20 cellular contexts compared by ENCODE assay signal in the genomic region with DNA sequence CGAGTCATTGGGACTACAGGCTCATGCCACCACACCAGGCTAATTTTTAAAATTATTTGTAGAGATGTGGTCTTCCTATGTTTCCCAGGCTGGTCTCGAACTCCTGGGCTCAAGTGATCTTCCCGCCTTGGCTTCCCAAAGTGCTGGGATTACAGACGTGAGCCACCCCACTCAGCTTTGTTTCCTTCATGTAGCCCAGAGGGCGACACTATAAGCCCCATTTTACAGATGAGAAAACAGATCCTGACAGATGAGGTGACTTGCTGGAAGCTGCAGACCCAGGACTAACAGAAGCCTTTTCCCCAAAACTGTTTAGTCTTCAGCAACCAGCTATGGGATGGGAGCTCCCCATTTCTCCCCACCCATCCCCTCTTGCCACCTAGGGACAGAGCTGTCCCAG. TPM values are rescaled to one million over a fixed set of nuclear protein-coding genes. Genes with fewer than 3 reads are reported as not detected.
DNase-seq lines count a peak whose midpoint lies in the region; ATAC-seq, FAIRE-seq and TF ChIP-seq lines count a peak whose summit lies in the region.
"Had no signal": no experiment of that assay in that cellular context is flagged by ENCODE, and none has a peak within 500 bp of the region (broad histone marks: within the 10 kb centered on the region; RNA-seq: fewer than 3 reads in every experiment).

No MANE protein-coding gene starts in this region.

- no peak for FAIRE-seq in HTR-8/SVneo (lab: Jason Lieb, UNC)
- FAIRE-seq: D721Med, G401.6, GM12891 had no signal

- no peak for TF ChIP-seq CTCF in neural crest cell (conservative IDR thresholded peaks at IDR 0.05)

- H3K27ac ChIP-seq in substantia nigra (ENCODE audit: low read depth, low read length, poor library complexity, severe bottlenecking) = no peak overlapping the region
- H3K27ac ChIP-seq: 22Rv1, GM23248 had no signal

- ATAC-seq in activated CD8-positive, alpha-beta memory T cell treated with anti-CD3 and anti-CD28 coated beads, Interleukin-2, amount 10 ng/mL, durations not matched to agents 7 days and 5 days = no peak

- no peak overlapping the region for H3K4me3 Mint-ChIP-seq in activated CD8-positive, alpha-beta memory T cell treated with anti-CD3 and anti-CD28 coated beads, Interleukin-2, amount 10 ng/mL, durations not matched to agents 7 days and 5 days
- no peak overlapping the region for H3K4me3 Mint-ChIP-seq in dendritic cell treated with granulocyte-macrophage colony-stimulating factor and Interleukin-4, amounts not matched to agents 40 ng/mL and 50 ng/mL, for 4 days
- peak overlapping the region; percentile 23 for H3K4me3 Mint-ChIP-seq in neural crest cell
- H3K4me3 Mint-ChIP-seq: CD4-positive, alpha-beta memory T cell had no signal

- H3K4me1 Mint-ChIP-seq in activated CD8-positive, alpha-beta memory T cell treated with anti-CD3 and anti-CD28 coated beads, Interleukin-2, amount 10 ng/mL, durations not matched to agents 7 days and 5 days = peaks cover 28% of the 10 kb centered on the region
- peaks cover 85% of the 10 kb centered on the region for H3K4me1 Mint-ChIP-seq in dendritic cell treated with granulocyte-macrophage colony-stimulating factor and Interleukin-4, amounts not matched to agents 40 ng/mL and 50 ng/mL, for 4 days (ENCODE audit: low read depth)
- peaks cover 19% of the 10 kb centered on the region for H3K4me1 Mint-ChIP-seq in neural crest cell

- intact Hi-C loops in dendritic cell treated with granulocyte-macrophage colony-stimulating factor and Interleukin-4, amounts not matched to agents 40 ng/mL and 50 ng/mL, for 4 days (cut with micrococcal nuclease) = no loop called here

- no peaks in the 10 kb centered on the region for H3K36me3 Mint-ChIP-seq in activated CD8-positive, alpha-beta memory T cell treated with anti-CD3 and anti-CD28 coated beads, Interleukin-2, amount 10 ng/mL, durations not matched to agents 7 days and 5 days
- H3K36me3 Mint-ChIP-seq in dendritic cell treated with granulocyte-macrophage colony-stimulating factor and Interleukin-4, amounts not matched to agents 40 ng/mL and 50 ng/mL, for 4 days (ENCODE audit: low read depth) = peaks cover 18% of the 10 kb centered on the region
- no peaks in the 10 kb centered on the region for H3K36me3 Mint-ChIP-seq in neural crest cell (ENCODE audit: low read depth)

- CTCF ChIA-PET in activated CD8-positive, alpha-beta memory T cell treated with anti-CD3 and anti-CD28 coated beads, Interleukin-2, amount 10 ng/mL, durations not matched to agents 7 days and 5 days (lab: Charles Lee) = interaction anchor here (0.6 to 2.2 kb wide), 2 partner anchors 31 to 108 kb away, joined by 3 to 7 read pairs; no protein-coding TSS in a partner anchor

- H3K9me3 Mint-ChIP-seq in activated CD8-positive, alpha-beta memory T cell treated with anti-CD3 and anti-CD28 coated beads, Interleukin-2, amount 10 ng/mL, durations not matched to agents 7 days and 5 days (ENCODE audit: low read depth) = no peaks in the 10 kb centered on the region
- H3K9me3 Mint-ChIP-seq in dendritic cell treated with granulocyte-macrophage colony-stimulating factor and Interleukin-4, amounts not matched to agents 40 ng/mL and 50 ng/mL, for 4 days = no peaks in the 10 kb centered on the region
- H3K9me3 Mint-ChIP-seq in neural crest cell = no peaks in the 10 kb centered on the region

- no peak for DNase-seq in activated CD8-positive, alpha-beta memory T cell treated with anti-CD3 and anti-CD28 coated beads, Interleukin-2, amount 10 ng/mL, durations not matched to agents 7 days and 5 days
- DNase-seq in activated CD8-positive, alpha-beta memory T cell treated with anti-CD3 and anti-CD28 coated beads, Interleukin-2, amount 50 U/mL, for 4 hours = no peak
- DNase-seq in neural crest cell (ENCODE audit: low read depth, low spot score) (no peak), HTR-8/SVneo (ENCODE audit: insufficient read length, low spot score) (no peak), substantia nigra (lab: John Stamatoyannopoulos, UW) (no peak)
- DNase-seq: C1 segment of cervical spinal cord; CD4-positive, alpha-beta memory T cell; COR-L47; DMS153; DMS79 treated with DMSO at 0.1 percent for 48 hours; EL; GM23248; H7 had no signal

- H3K27ac Mint-ChIP-seq in activated CD8-positive, alpha-beta memory T cell treated with anti-CD3 and anti-CD28 coated beads, Interleukin-2, amount 10 ng/mL, durations not matched to agents 7 days and 5 days = peak overlapping the region; percentile 15
- peak overlapping the region; percentile 96 for H3K27ac Mint-ChIP-seq in dendritic cell treated with granulocyte-macrophage colony-stimulating factor and Interleukin-4, amounts not matched to agents 40 ng/mL and 50 ng/mL, for 4 days
- H3K27ac Mint-ChIP-seq in neural crest cell (ENCODE audit: unreplicated experiment) = no peak overlapping the region

- no peaks in the 10 kb centered on the region for H3K27me3 Mint-ChIP-seq in activated CD8-positive, alpha-beta memory T cell treated with anti-CD3 and anti-CD28 coated beads, Interleukin-2, amount 10 ng/mL, durations not matched to agents 7 days and 5 days
- H3K27me3 Mint-ChIP-seq in dendritic cell treated with granulocyte-macrophage colony-stimulating factor and Interleukin-4, amounts not matched to agents 40 ng/mL and 50 ng/mL, for 4 days = no peaks in the 10 kb centered on the region
- peaks cover 20% of the 10 kb centered on the region for H3K27me3 Mint-ChIP-seq in neural crest cell (ENCODE audit: low read depth)
- H3K27me3 Mint-ChIP-seq: CD4-positive, alpha-beta memory T cell had no signal

RNA-seq across cellular contexts. Expression of a gene that starts 7.2 kb away (rescaled TPM):
- 100 to 1,000 TPM; 149 to 152 TPM for total RNA-seq in activated CD8-positive, alpha-beta memory T cell treated with anti-CD3 and anti-CD28 coated beads, Interleukin-2, amount 10 ng/mL, durations not matched to agents 7 days and 5 days
- 46.4 TPM in 2 replicates for total RNA-seq in neural crest cell

RNA-seq across cellular contexts. Expression of a gene that starts 10.4 kb away (rescaled TPM):
- under 1 TPM; 0.18 to 0.35 TPM for total RNA-seq in activated CD8-positive, alpha-beta memory T cell treated with anti-CD3 and anti-CD28 coated beads, Interleukin-2, amount 10 ng/mL, durations not matched to agents 7 days and 5 days
- total RNA-seq in neural crest cell = 0.09 TPM in 1 of 2 replicates, not detected in the other
- total RNA-seq: GM23248, H7 had no signal

RNA-seq across cellular contexts. Expression of a gene that starts 26.5 kb away (rescaled TPM):
- total RNA-seq in activated CD8-positive, alpha-beta memory T cell treated with anti-CD3 and anti-CD28 coated beads, Interleukin-2, amount 10 ng/mL, durations not matched to agents 7 days and 5 days = under 1 TPM in 1 of 2 experiments, not detected in 1; 0.73 TPM
- total RNA-seq in neural crest cell = not detected in 2 replicates
- total RNA-seq: A673; CD4-positive, alpha-beta memory T cell; GM23248 had no signal

RNA-seq across cellular contexts. Expression of a gene that starts 35.8 kb away (rescaled TPM):
- not detected for total RNA-seq in activated CD8-positive, alpha-beta memory T cell treated with anti-CD3 and anti-CD28 coated beads, Interleukin-2, amount 10 ng/mL, durations not matched to agents 7 days and 5 days
- 0.30 TPM in 1 of 2 replicates, not detected in the other for total RNA-seq in neural crest cell
- total RNA-seq: A673; CD4-positive, alpha-beta memory T cell; GM23248; HT-29 had no signal
